ENCODE assay signal across 10 cellular contexts in the genomic region with DNA sequence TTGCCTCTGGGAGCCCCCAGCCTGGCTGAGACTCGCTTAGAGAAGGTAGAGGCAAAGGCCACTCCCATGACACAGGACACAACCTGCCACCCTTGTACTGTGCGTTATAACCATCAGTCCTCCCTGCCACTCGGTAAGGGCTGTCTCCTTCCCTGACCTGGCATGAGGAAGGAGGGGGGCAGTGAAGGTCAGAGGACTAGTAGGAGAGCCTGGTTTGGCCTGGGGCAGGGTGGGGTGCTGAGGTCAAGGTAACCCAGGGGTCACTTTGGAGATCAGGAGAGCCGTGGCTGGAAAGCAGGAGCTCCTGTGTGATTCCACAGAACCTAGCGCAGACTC. TPM values are rescaled to one million over a fixed set of nuclear protein-coding genes. Genes with fewer than 3 reads are reported as not detected.
DNase-seq lines count a peak whose midpoint lies in the region; ATAC-seq and TF ChIP-seq lines count a peak whose summit lies in the region.
"Had no signal": no experiment of that assay in that cellular context is flagged by ENCODE, and none has a peak within 500 bp of the region (broad histone marks: within the 10 kb centered on the region; RNA-seq: fewer than 3 reads in every experiment).

No MANE protein-coding gene starts in this region.

- peak overlapping the region; percentile 100 for H3K9ac ChIP-seq in mesenchymal stem cell (ENCODE audit: low read length)

- TF ChIP-seq POLR2A in breast epithelium (IDR thresholded peaks at IDR 0.05) (no peak), testis (IDR thresholded peaks at IDR 0.05) (no peak)

- H3K79me1 ChIP-seq in mesenchymal stem cell (replicated peaks; ENCODE audit: low read length, poor library complexity, severe bottlenecking): peaks cover 27% of the 10 kb centered on the region

- H3K4me1 ChIP-seq in HEK293 (ENCODE audit: control insufficient read depth, insufficient read depth, low read length) (peaks cover 12% of the 10 kb centered on the region), breast epithelium (peaks cover 0 to 7% of the 10 kb centered on the region in 2 donors), mesenchymal stem cell (ENCODE audit: control insufficient read depth, insufficient read depth, low read depth, low read length) (peaks cover 33% of the 10 kb centered on the region), testis (peaks cover 20% of the 10 kb centered on the region)

- H3K27ac ChIP-seq in HEK293 (ENCODE audit: extremely low read depth, low read depth, low read length) (peak overlapping the region; percentile 99; the same call in 1 of the 2 replicates), breast epithelium (peak overlapping the region; percentile 99), mesenchymal stem cell (ENCODE audit: low read length, poor library complexity, severe bottlenecking) (no peak overlapping the region), testis (peak overlapping the region; percentile 97 to 100)
- no peak overlapping the region for H3K27ac ChIP-seq in CD4-positive, alpha-beta T cell (ENCODE audit: low read depth, low read length)

- H3K36me3 Mint-ChIP-seq in activated naive CD4-positive, alpha-beta T cell treated with anti-CD3 and anti-CD28 coated beads, Interleukin-2, amount 50 U/mL, for 72 hours: peaks cover 0 to 5% of the 10 kb centered on the region in 2 donors
- no peaks in the 10 kb centered on the region for H3K36me3 Mint-ChIP-seq in CD4-positive, alpha-beta T cell (ENCODE audit: low read depth)
- H3K36me3 Mint-ChIP-seq: CD8-positive, alpha-beta T cell had no signal

- no peak overlapping the region for H2BK5ac ChIP-seq in mesenchymal stem cell (ENCODE audit: low read depth, low read length, poor library complexity, severe bottlenecking)

- H3K27ac Mint-ChIP-seq in activated naive CD4-positive, alpha-beta T cell treated with anti-CD3 and anti-CD28 coated beads, Interleukin-2, amount 50 U/mL, for 72 hours: no peak overlapping the region
- no peak overlapping the region for H3K27ac Mint-ChIP-seq in CD4-positive, alpha-beta T cell
- H3K27ac Mint-ChIP-seq: CD8-positive, alpha-beta T cell had no signal

- H2BK15ac ChIP-seq in mesenchymal stem cell (ENCODE audit: low read depth, poor library complexity, severe bottlenecking): no peak overlapping the region

- H3K4me2 ChIP-seq in mesenchymal stem cell (ENCODE audit: low read length, poor library complexity, severe bottlenecking): no peak overlapping the region

- H3K4me1 Mint-ChIP-seq in CD4-positive, alpha-beta T cell (ENCODE audit: low read depth): peaks cover 14% of the 10 kb centered on the region

- no peak overlapping the region for H3K4me3 Mint-ChIP-seq in CD4-positive, alpha-beta T cell
- H3K4me3 Mint-ChIP-seq: CD8-positive, alpha-beta T cell had no signal

- ATAC-seq in activated naive CD4-positive, alpha-beta T cell treated with anti-CD3 and anti-CD28 coated beads, Interleukin-2, amount 50 U/mL, for 72 hours: no peak
- no peak for ATAC-seq in CD4-positive, alpha-beta T cell (ENCODE audit: poor library complexity)
- ATAC-seq: CD8-positive, alpha-beta T cell had no signal

- H2AK5ac ChIP-seq in mesenchymal stem cell (ENCODE audit: low read length, severe bottlenecking): peak overlapping the region; percentile 57

- intact Hi-C loops in breast epithelium (cut with DNase I; ENCODE audit: low total_unique reads) (no loop called here), testis (cut with DNase I; ENCODE audit: low total_unique reads) (no loop called here)
- intact Hi-C loops in CD4-positive, alpha-beta T cell (cut with DNase I, micrococcal nuclease): no loop called here

- no peak overlapping the region for H4K8ac ChIP-seq in mesenchymal stem cell (ENCODE audit: low read length)

- peak overlapping the region in 1 of 2 experiments; percentile 92 for H2BK12ac ChIP-seq in mesenchymal stem cell (ENCODE audit: low read length in 2 of 2)

- H3K18ac ChIP-seq in mesenchymal stem cell (ENCODE audit: low read depth in 1 of 2, low read length in 2 of 2): peak overlapping the region; percentile 50 to 79

- H3K27me3 ChIP-seq in breast epithelium (no peaks in the 10 kb centered on the region), mesenchymal stem cell (ENCODE audit: control insufficient read depth in 1 of 2, insufficient read depth in 1 of 2, low read length in 2 of 2) (no peaks in the 10 kb centered on the region), testis (no peaks in the 10 kb centered on the region)
- H3K27me3 ChIP-seq in CD4-positive, alpha-beta T cell (ENCODE audit: control insufficient read depth, insufficient read depth, low read length): peaks cover 62% of the 10 kb centered on the region

- no peaks in the 10 kb centered on the region for H3K9me3 Mint-ChIP-seq in activated naive CD4-positive, alpha-beta T cell treated with anti-CD3 and anti-CD28 coated beads, Interleukin-2, amount 50 U/mL, for 72 hours
- H3K9me3 Mint-ChIP-seq in CD4-positive, alpha-beta T cell: no peaks in the 10 kb centered on the region
- H3K9me3 Mint-ChIP-seq: CD8-positive, alpha-beta T cell had no signal

- H3K14ac ChIP-seq in mesenchymal stem cell (ENCODE audit: low read length in 2 of 2): peak overlapping the region in 1 of 2 experiments; percentile 84

- H4K91ac ChIP-seq in mesenchymal stem cell (ENCODE audit: low read length): peak overlapping the region; percentile 35

- no peak for TF ChIP-seq CTCF in HEK293 (tag by site-specific recombination; IDR thresholded peaks at IDR 0.05)
- TF ChIP-seq CTCF in breast epithelium (IDR thresholded peaks at IDR 0.05): no peak
- TF ChIP-seq CTCF in testis (IDR thresholded peaks at IDR 0.05): no peak
- TF ChIP-seq CTCF in CD4-positive, alpha-beta T cell (IDR thresholded peaks at IDR 0.05): no peak

- peaks cover 76% of the 10 kb centered on the region for H3K27me3 Mint-ChIP-seq in CD4-positive, alpha-beta T cell

- no peak overlapping the region for H3K4me3 ChIP-seq in HEK293 (ENCODE audit: low read depth, low read length)
- H3K4me3 ChIP-seq in breast epithelium: peak overlapping the region in 2 of 3 donors; percentile 95 to 98
- H3K4me3 ChIP-seq in mesenchymal stem cell (ENCODE audit: insufficient read depth in 1 of 2, low read depth in 1 of 2, low read length in 2 of 2): peak overlapping the region in 1 of 2 experiments; percentile 91
- no peak overlapping the region for H3K4me3 ChIP-seq in testis

- H3K36me3 ChIP-seq in HEK293 (ENCODE audit: control insufficient read depth in 2 of 2, insufficient read depth in 1 of 2, low read length in 2 of 2): peaks cover 0 to 6% of the 10 kb centered on the region in 2 experiments; a peak in 1 of 3 replicates
- no peaks in the 10 kb centered on the region for H3K36me3 ChIP-seq in breast epithelium
- peaks cover 12 to 14% of the 10 kb centered on the region in 2 experiments for H3K36me3 ChIP-seq in mesenchymal stem cell (ENCODE audit: control insufficient read depth in 1 of 2, insufficient read depth in 2 of 2, low read depth in 1 of 2, low read length in 2 of 2)
- no peaks in the 10 kb centered on the region for H3K36me3 ChIP-seq in testis (ENCODE audit: low read depth, missing control alignments)

- H3K9me3 ChIP-seq in HEK293 (ENCODE audit: control insufficient read depth, insufficient read depth, low read depth, low read length) (no peaks in the 10 kb centered on the region), breast epithelium (peaks cover 0 to 5% of the 10 kb centered on the region in 2 donors), mesenchymal stem cell (ENCODE audit: control insufficient read depth, low read length) (peaks cover 6% of the 10 kb centered on the region), testis (no peaks in the 10 kb centered on the region)
- H3K9me3 ChIP-seq in CD4-positive, alpha-beta T cell (ENCODE audit: control insufficient read depth, low read length): peaks cover 5% of the 10 kb centered on the region

- DNase-seq in breast epithelium (ENCODE audit: low spot score in 2 of 2) (no peak), mesenchymal stem cell (no peak), testis (no peak), anterior cingulate cortex (lab: John Stamatoyannopoulos, UW) (no peak)
- no peak for DNase-seq in activated naive CD4-positive, alpha-beta T cell treated with anti-CD3 and anti-CD28 coated beads, Interleukin-2, amount 50 U/mL, for 72 hours (ENCODE audit: low spot score in 2 of 2)
- DNase-seq in CD4-positive, alpha-beta T cell: no peak
- no peak for DNase-seq in stimulated activated naive CD4-positive, alpha-beta T cell treated with Interleukin-2 at 50 U/mL for 16 hours (lab: John Stamatoyannopoulos, UW)
- DNase-seq: activated CD8-positive, alpha-beta memory T cell treated with anti-CD3 and anti-CD28 coated beads, Interleukin-2, amount 50 U/mL, for 4 hours; CD8-positive, alpha-beta T cell had no signal

- peak overlapping the region; percentile 19 to 29 for H3K4ac ChIP-seq in mesenchymal stem cell (ENCODE audit: low read depth in 1 of 2, low read length in 2 of 2)

- H2AFZ ChIP-seq in mesenchymal stem cell (ENCODE audit: low read depth, low read length): no peak overlapping the region

- no peak overlapping the region for H2BK120ac ChIP-seq in mesenchymal stem cell (ENCODE audit: low read depth, low read length)

- 95% methylated on average over 5 of the region's 5 CpGs for WGBS in mesenchymal stem cell
- WGBS in testis, 2 donors: 62 to 79% methylated on average over 3 to 5 of the region's 5 CpGs

- POLR2A ChIA-PET in HEK293 (lab: Yijun Ruan, JAX): interaction anchor here (0.6 to 1.0 kb wide), 8 partner anchors 8 to 120 kb away, joined by 3 to 8 read pairs (median 4); no protein-coding TSS in a partner anchor
- POLR2A ChIA-PET in CD4-positive, alpha-beta T cell (lab: Charles Lee): interaction anchor here (1.4 kb wide), 1 partner anchor 33 kb away, joined by 5 read pairs; no protein-coding TSS in a partner anchor

- CTCF ChIA-PET in HEK293 (lab: Yijun Ruan, JAX): interaction anchor here (1.9 kb wide), 1 partner anchor 20 kb away, joined by 5 read pairs; no protein-coding TSS in a partner anchor
- CTCF ChIA-PET in CD4-positive, alpha-beta T cell (lab: Charles Lee): no interaction called here

- peak overlapping the region in 1 of 2 experiments; percentile 54 for H3K23ac ChIP-seq in mesenchymal stem cell (ENCODE audit: low read length in 2 of 2)

TF ChIP-seq in HEK293, 187 proteins besides CTCF, POLR2A, EP300 and RAD21:
- TF ChIP-seq SP7 (tag by site-specific recombination; IDR thresholded peaks at IDR 0.05): no peak

RNA-seq across cellular contexts. Expression of gene TNRC18, which starts 6.9 kb away (rescaled TPM):
- total RNA-seq in breast epithelium (10 to 100 TPM; 32.2 to 72.4 (median 36.9) TPM), testis (100 to 1,000 TPM; 117 to 128 TPM)
- polyA plus RNA-seq in mesenchymal stem cell (2013, experiment 1 of 2): 45.5 TPM
- 39.8 TPM for polyA plus RNA-seq in mesenchymal stem cell (2013, experiment 2 of 2)
- 56.2 TPM for polyA plus RNA-seq in testis (ENCODE audit: insufficient read depth, low read depth, low replicate concordance)
- 10 to 100 TPM; 46.9 to 47.7 TPM for total RNA-seq in activated naive CD4-positive, alpha-beta T cell treated with anti-CD3 and anti-CD28 coated beads, Interleukin-2, amount 50 U/mL, for 72 hours
- total RNA-seq in CD4-positive, alpha-beta T cell: 10 to 100 TPM; 69.9 TPM

Comparison
In these comparisons a context has a peak if more than half of its experiments do, and no peak if none do; other contexts are left out.
1. H3K27ac ChIP-seq: peak in HEK293 (single experiment), breast epithelium (2 of 2) and testis (2 of 2); none in mesenchymal stem cell (single experiment) and CD4-positive, alpha-beta T cell (single experiment).
2. H3K4me3 ChIP-seq: peak in breast epithelium (2 of 3); none in HEK293 (single experiment) and testis (0 of 2).